Comparison of ENCODE assay signal across 1 cellular context in genomic region chr6:121932071-121933009, GRCh38.
TF ChIP-seq lines count a peak whose summit lies in the region.

No MANE protein-coding gene starts in this region.

TF ChIP-seq in WTC11, 78 proteins besides CTCF, POLR2A, EP300 and RAD21 (continued from another document):
- TF ChIP-seq ZNF512 (CRISPR knock-in tag; IDR thresholded peaks at IDR 0.05; ENCODE audit: borderline replicate concordance) = no peak
- TF ChIP-seq SOX15 (CRISPR knock-in tag; IDR thresholded peaks at IDR 0.05) = no peak
- TF ChIP-seq RORB (CRISPR knock-in tag; IDR thresholded peaks at IDR 0.05) = no peak
- no peak for TF ChIP-seq CREB1 (CRISPR knock-in tag; IDR thresholded peaks at IDR 0.05)
